In the genomic region with DNA sequence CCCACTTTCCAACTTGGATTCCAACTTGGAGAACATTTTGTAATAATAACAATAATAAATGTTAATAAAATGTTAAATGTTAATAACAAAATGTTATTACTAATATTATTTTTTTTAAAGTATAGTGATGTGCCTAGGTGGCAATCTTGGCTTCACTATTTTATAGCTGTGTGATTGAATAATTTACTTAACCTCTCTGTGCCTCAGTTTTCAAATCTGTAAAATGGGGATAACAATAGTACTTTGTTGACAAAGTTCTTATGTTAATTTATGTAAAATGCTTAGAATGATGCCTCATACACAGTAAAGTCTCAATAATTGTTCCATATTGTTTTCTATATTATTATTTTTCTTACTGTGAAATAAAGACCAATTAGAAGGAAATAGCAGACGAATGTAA, we compare ENCODE assay signal across 8 cellular contexts. TPM values are rescaled to one million over a fixed set of nuclear protein-coding genes. Genes with fewer than 3 reads are reported as not detected.
"Had no signal": no experiment of that assay in that cellular context is flagged by ENCODE, and none has a peak within 500 bp of the region (broad histone marks: within the 10 kb centered on the region; RNA-seq: fewer than 3 reads in every experiment).

No MANE protein-coding gene starts in this region.

- H2AFZ ChIP-seq: GM23338 had no signal

- H3K4me3 ChIP-seq: GM23338 had no signal

- FAIRE-seq: H1, H54, HTR-8/SVneo had no signal

- H3K27ac Mint-ChIP-seq: GM23338 had no signal

- DNase-seq: H9, HCEC 1CT had no signal

- ATAC-seq: GM23338 had no signal

- H3K4me2 ChIP-seq: GM23338 had no signal

- H3K4me1 Mint-ChIP-seq: IgD-negative memory B cell had no signal

- H3K4me3 Mint-ChIP-seq: GM23338, H9, IgD-negative memory B cell had no signal

- H3K36me3 Mint-ChIP-seq: IgD-negative memory B cell had no signal

- H3K9me3 Mint-ChIP-seq: GM23338, H9 had no signal

RNA-seq across cellular contexts. Expression of gene TMEM26, which starts 23.3 kb away (rescaled TPM):
- total RNA-seq: HT-29 had no signal
- polyA plus RNA-seq: IgD-negative memory B cell had no signal
